9 cellular contexts compared by ENCODE assay signal in the genomic region with DNA sequence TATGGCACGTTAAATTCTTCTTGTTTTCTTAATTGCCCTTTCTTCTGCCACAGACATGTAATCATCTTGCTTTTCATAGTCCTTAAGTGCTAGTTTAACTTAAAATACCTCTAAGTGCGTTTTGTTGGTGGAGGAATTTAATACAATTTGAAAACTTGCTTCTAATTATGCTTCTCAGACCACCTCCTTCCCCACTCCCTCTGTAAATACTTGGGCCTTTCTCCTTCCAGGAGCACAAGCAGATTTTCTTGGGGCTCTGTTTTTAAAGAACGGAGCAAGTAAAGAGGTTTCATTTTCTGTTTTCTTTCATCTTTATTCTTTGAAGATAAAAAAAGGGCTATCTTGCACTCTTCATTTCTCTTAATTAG. TPM values are rescaled to one million over a fixed set of nuclear protein-coding genes. Genes with fewer than 3 reads are reported as not detected.
DNase-seq lines count a peak whose midpoint lies in the region; ATAC-seq, FAIRE-seq and TF ChIP-seq lines count a peak whose summit lies in the region.
"Had no signal": no experiment of that assay in that cellular context is flagged by ENCODE, and none has a peak within 500 bp of the region (broad histone marks: within the 10 kb centered on the region; RNA-seq: fewer than 3 reads in every experiment).

No MANE protein-coding gene starts in this region.

- CTCF ChIA-PET in HEK293 (lab: Yijun Ruan, JAX), result no interaction called here

- POLR2A ChIA-PET in HEK293 (lab: Yijun Ruan, JAX), result interaction anchor here (0.7 to 0.9 kb wide), 2 partner anchors 26 to 58 kb away, joined by 3 read pairs; no protein-coding TSS in a partner anchor

- no peaks in the 10 kb centered on the region for H3K9me3 ChIP-seq in HEK293 (ENCODE audit: control insufficient read depth, insufficient read depth, low read depth, low read length)
- no peaks in the 10 kb centered on the region for H3K9me3 ChIP-seq in astrocyte (ENCODE audit: insufficient read depth, low read depth, low read length)
- H3K9me3 ChIP-seq: pancreas had no signal

- H3K4me3 Mint-ChIP-seq in astrocyte (ENCODE audit: unreplicated experiment), result no peak overlapping the region
- H3K4me3 Mint-ChIP-seq in natural killer cell treated with Interleukin-12 subunit alpha and Interleukin-12 subunit beta and Interleukin-15 and Interleukin-18, amount 100 ng/mL, for 72 hours, result no peak overlapping the region

- H3K36me3 ChIP-seq in HEK293 (ENCODE audit: control insufficient read depth in 2 of 2, insufficient read depth in 1 of 2, low read length in 2 of 2) (peaks cover 0 to 19% of the 10 kb centered on the region in 2 experiments; a peak in 1 of 3 replicates), astrocyte (ENCODE audit: insufficient read depth, low read length) (no peaks in the 10 kb centered on the region)
- H3K36me3 ChIP-seq: pancreas had no signal

- H3K27ac ChIP-seq in HEK293 (ENCODE audit: extremely low read depth, low read depth, low read length) (no peak overlapping the region), astrocyte (ENCODE audit: low read depth, low read length) (peak overlapping the region; percentile 78)

- DNase-seq in ACHN (peak; percentile 10), astrocyte (ENCODE audit: low read depth) (peak; percentile 23), midbrain (lab: John Stamatoyannopoulos, UW) (peak; percentile 58), kidney tubule cell (ENCODE audit: low spot score) (no peak), NK-92 (lab: John Stamatoyannopoulos, UW; ENCODE audit: unreplicated experiment) (no peak)
- no peak for DNase-seq in natural killer cell treated with Interleukin-12 subunit alpha and Interleukin-12 subunit beta and Interleukin-15 and Interleukin-18, amount 100 ng/mL, for 72 hours (ENCODE audit: low spot score)

- FAIRE-seq in astrocyte (lab: Jason Lieb, UNC), result peak; percentile 63
- FAIRE-seq: pancreas had no signal

- in situ Hi-C loops in ACHN (cut with HindIII; ENCODE audit: low pct_ligation_motif_present, low pct_unique_long_range_greater_than_20kb, low sequenced_read_pairs), result no loop called here

- H3K9ac ChIP-seq in astrocyte (ENCODE audit: low read length), result peak overlapping the region; percentile 94

- ATAC-seq in natural killer cell treated with Interleukin-12 subunit alpha and Interleukin-12 subunit beta and Interleukin-15 and Interleukin-18, amount 100 ng/mL, for 72 hours, result no peak
- no peak for ATAC-seq in HG03521 (IDR thresholded peaks at IDR 0.05; ENCODE audit: unreplicated experiment)

- H4K20me1 ChIP-seq in astrocyte (ENCODE audit: insufficient read depth, low read length), result no peaks in the 10 kb centered on the region

- peak overlapping the region; percentile 95 for H3K4me2 ChIP-seq in astrocyte (ENCODE audit: low read length)

- no peaks in the 10 kb centered on the region for H3K27me3 ChIP-seq in astrocyte (ENCODE audit: insufficient read depth, low read length)

- peak overlapping the region; percentile 89 for H2AFZ ChIP-seq in astrocyte (ENCODE audit: low read depth, low read length)

- no peaks in the 10 kb centered on the region for H3K27me3 Mint-ChIP-seq in astrocyte (ENCODE audit: low read depth, unreplicated experiment)
- no peaks in the 10 kb centered on the region for H3K27me3 Mint-ChIP-seq in natural killer cell treated with Interleukin-12 subunit alpha and Interleukin-12 subunit beta and Interleukin-15 and Interleukin-18, amount 100 ng/mL, for 72 hours

- no peak for TF ChIP-seq CTCF in HEK293 (tag by site-specific recombination; IDR thresholded peaks at IDR 0.05)
- no peak for TF ChIP-seq CTCF in astrocyte (IDR thresholded peaks at IDR 0.05; ENCODE audit: insufficient read depth, low read depth, low read length)

- H3K4me1 ChIP-seq in HEK293 (ENCODE audit: control insufficient read depth, insufficient read depth, low read length), result peaks cover 4% of the 10 kb centered on the region
- H3K4me1 ChIP-seq in astrocyte (ENCODE audit: insufficient read depth, low read length), result peaks cover 16% of the 10 kb centered on the region
- H3K4me1 ChIP-seq: pancreas had no signal

- H3K4me3 ChIP-seq in HEK293 (ENCODE audit: low read depth, low read length), result peak overlapping the region; percentile 70
- H3K4me3 ChIP-seq in astrocyte (ENCODE audit: insufficient read depth, low read depth, low read length), result peak overlapping the region; percentile 97

- no peak overlapping the region for H3K27ac Mint-ChIP-seq in astrocyte (ENCODE audit: unreplicated experiment)
- no peak overlapping the region for H3K27ac Mint-ChIP-seq in natural killer cell treated with Interleukin-12 subunit alpha and Interleukin-12 subunit beta and Interleukin-15 and Interleukin-18, amount 100 ng/mL, for 72 hours

- H3K79me2 ChIP-seq in astrocyte (ENCODE audit: insufficient read depth, low read length), result peaks cover 28% of the 10 kb centered on the region

- H3K9me3 Mint-ChIP-seq in astrocyte (ENCODE audit: unreplicated experiment), result no peaks in the 10 kb centered on the region
- H3K9me3 Mint-ChIP-seq in natural killer cell treated with Interleukin-12 subunit alpha and Interleukin-12 subunit beta and Interleukin-15 and Interleukin-18, amount 100 ng/mL, for 72 hours, result no peaks in the 10 kb centered on the region

- peaks cover 2% of the 10 kb centered on the region for H3K4me1 Mint-ChIP-seq in astrocyte (ENCODE audit: low read depth, unreplicated experiment)
- H3K4me1 Mint-ChIP-seq in natural killer cell treated with Interleukin-12 subunit alpha and Interleukin-12 subunit beta and Interleukin-15 and Interleukin-18, amount 100 ng/mL, for 72 hours (ENCODE audit: low read depth in 2 of 2), result no peaks in the 10 kb centered on the region

- H3K36me3 Mint-ChIP-seq in astrocyte (ENCODE audit: low read depth, unreplicated experiment), result no peaks in the 10 kb centered on the region
- H3K36me3 Mint-ChIP-seq in natural killer cell treated with Interleukin-12 subunit alpha and Interleukin-12 subunit beta and Interleukin-15 and Interleukin-18, amount 100 ng/mL, for 72 hours, result no peaks in the 10 kb centered on the region

TF ChIP-seq in HEK293, 187 proteins besides CTCF, POLR2A, EP300 and RAD21 (continues in another document):
- peak; percentile 46; the same call in 1 of the 2 replicates for TF ChIP-seq FEZF1 (tag by site-specific recombination; IDR thresholded peaks at IDR 0.05)
- TF ChIP-seq, protein P1, sequence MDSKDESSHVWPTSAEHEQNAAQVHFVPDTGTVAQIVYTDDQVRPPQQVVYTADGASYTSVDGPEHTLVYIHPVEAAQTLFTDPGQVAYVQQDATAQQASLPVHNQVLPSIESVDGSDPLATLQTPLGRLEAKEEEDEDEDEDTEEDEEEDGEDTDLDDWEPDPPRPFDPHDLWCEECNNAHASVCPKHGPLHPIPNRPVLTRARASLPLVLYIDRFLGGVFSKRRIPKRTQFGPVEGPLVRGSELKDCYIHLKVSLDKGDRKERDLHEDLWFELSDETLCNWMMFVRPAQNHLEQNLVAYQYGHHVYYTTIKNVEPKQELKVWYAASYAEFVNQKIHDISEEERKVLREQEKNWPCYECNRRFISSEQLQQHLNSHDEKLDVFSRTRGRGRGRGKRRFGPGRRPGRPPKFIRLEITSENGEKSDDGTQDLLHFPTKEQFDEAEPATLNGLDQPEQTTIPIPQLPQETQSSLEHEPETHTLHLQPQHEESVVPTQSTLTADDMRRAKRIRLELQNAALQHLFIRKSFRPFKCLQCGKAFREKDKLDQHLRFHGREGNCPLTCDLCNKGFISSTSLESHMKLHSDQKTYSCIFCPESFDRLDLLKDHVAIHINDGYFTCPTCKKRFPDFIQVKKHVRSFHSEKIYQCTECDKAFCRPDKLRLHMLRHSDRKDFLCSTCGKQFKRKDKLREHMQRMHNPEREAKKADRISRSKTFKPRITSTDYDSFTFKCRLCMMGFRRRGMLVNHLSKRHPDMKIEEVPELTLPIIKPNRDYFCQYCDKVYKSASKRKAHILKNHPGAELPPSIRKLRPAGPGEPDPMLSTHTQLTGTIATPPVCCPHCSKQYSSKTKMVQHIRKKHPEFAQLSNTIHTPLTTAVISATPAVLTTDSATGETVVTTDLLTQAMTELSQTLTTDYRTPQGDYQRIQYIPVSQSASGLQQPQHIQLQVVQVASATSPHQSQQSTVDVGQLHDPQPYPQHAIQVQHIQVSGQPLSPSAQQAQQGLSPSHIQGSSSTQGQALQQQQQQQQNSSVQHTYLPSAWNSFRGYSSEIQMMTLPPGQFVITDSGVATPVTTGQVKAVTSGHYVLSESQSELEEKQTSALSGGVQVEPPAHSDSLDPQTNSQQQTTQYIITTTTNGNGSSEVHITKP (tag by site-specific recombination; IDR thresholded peaks at IDR 0.05), result 0 out of 2 replicates have a peak, but pooled peaks have one; percentile 33
- TF ChIP-seq, protein P2, sequence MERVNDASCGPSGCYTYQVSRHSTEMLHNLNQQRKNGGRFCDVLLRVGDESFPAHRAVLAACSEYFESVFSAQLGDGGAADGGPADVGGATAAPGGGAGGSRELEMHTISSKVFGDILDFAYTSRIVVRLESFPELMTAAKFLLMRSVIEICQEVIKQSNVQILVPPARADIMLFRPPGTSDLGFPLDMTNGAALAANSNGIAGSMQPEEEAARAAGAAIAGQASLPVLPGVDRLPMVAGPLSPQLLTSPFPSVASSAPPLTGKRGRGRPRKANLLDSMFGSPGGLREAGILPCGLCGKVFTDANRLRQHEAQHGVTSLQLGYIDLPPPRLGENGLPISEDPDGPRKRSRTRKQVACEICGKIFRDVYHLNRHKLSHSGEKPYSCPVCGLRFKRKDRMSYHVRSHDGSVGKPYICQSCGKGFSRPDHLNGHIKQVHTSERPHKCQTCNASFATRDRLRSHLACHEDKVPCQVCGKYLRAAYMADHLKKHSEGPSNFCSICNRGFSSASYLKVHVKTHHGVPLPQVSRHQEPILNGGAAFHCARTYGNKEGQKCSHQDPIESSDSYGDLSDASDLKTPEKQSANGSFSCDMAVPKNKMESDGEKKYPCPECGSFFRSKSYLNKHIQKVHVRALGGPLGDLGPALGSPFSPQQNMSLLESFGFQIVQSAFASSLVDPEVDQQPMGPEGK (tag by site-specific recombination; IDR thresholded peaks at IDR 0.05), result 0 out of 2 replicates have a peak, but pooled peaks have one; percentile 3
- TF ChIP-seq ZBTB17 (tag by site-specific recombination; IDR thresholded peaks at IDR 0.05), result no peak
- TF ChIP-seq, protein P3, sequence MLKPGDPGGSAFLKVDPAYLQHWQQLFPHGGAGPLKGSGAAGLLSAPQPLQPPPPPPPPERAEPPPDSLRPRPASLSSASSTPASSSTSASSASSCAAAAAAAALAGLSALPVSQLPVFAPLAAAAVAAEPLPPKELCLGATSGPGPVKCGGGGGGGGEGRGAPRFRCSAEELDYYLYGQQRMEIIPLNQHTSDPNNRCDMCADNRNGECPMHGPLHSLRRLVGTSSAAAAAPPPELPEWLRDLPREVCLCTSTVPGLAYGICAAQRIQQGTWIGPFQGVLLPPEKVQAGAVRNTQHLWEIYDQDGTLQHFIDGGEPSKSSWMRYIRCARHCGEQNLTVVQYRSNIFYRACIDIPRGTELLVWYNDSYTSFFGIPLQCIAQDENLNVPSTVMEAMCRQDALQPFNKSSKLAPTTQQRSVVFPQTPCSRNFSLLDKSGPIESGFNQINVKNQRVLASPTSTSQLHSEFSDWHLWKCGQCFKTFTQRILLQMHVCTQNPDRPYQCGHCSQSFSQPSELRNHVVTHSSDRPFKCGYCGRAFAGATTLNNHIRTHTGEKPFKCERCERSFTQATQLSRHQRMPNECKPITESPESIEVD (tag by site-specific recombination; IDR thresholded peaks at IDR 0.05), result peak; percentile 69; the same call in 1 of the 2 replicates

RNA-seq across cellular contexts. Expression of a gene that starts 0.6 kb away (rescaled TPM):
- 4.6 and 4.9 TPM in 2 replicates for total RNA-seq in astrocyte
- not detected for total RNA-seq in natural killer cell treated with Interleukin-12 subunit alpha and Interleukin-12 subunit beta and Interleukin-15 and Interleukin-18, amount 100 ng/mL, for 72 hours

Comparison
In these comparisons a context has a peak if more than half of its experiments do, and no peak if none do; other contexts are left out.
1. DNase-seq: peak in ACHN (single experiment), astrocyte (single experiment) and midbrain (single experiment); none in kidney tubule cell (single experiment), natural killer cell treated with Interleukin-12 subunit alpha and Interleukin-12 subunit beta and Interleukin-15 and Interleukin-18, amount 100 ng/mL, for 72 hours (single experiment) and NK-92 (single experiment).